ENCODE assay signal across 27 cellular contexts in the genomic region with DNA sequence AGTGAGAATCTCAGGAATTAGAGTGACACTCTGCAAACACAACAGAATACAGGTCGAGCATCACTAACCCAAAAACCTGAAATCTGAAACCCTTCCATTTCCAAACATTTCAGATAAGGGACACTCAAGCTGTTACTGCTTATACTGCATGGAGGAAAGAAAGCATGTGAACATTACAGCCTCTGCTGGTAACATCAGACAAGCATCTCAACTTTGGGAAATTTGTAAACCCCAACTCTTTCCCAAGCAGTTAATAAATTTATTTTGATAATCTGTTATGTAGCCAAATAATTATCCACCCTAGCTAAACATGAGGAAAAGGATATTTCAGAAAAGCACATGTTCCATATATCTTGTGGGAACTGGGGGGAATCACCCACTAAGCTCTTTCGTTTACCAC.
DNase-seq lines count a peak whose midpoint lies in the region; ATAC-seq, FAIRE-seq and TF ChIP-seq lines count a peak whose summit lies in the region.
"Had no signal": no experiment of that assay in that cellular context is flagged by ENCODE, and none has a peak within 500 bp of the region (broad histone marks: within the 10 kb centered on the region; RNA-seq: fewer than 3 reads in every experiment).

No MANE protein-coding gene starts in this region.

- POLR2A ChIA-PET in K562 (lab: Yijun Ruan, JAX), result interaction anchor here (0.5 to 1.0 kb wide), 2 partner anchors 15 to 53 kb away, joined by 3 read pairs; no protein-coding TSS in a partner anchor

- TF ChIP-seq POLR2A in K562 (conservative IDR thresholded peaks at IDR 0.05), result no peak
- TF ChIP-seq POLR2A in GM12892 (IDR thresholded peaks at IDR 0.05; ENCODE audit: low read depth, low read length), result no peak

- no peaks in the 10 kb centered on the region for H3K9me1 ChIP-seq in K562 (ENCODE audit: control insufficient read depth, insufficient read depth, low read length)

- H2AFZ ChIP-seq in K562 (ENCODE audit: low read depth, low read length), result no peak overlapping the region; the same call in 1 of the 2 replicates
- H2AFZ ChIP-seq: GM23338 had no signal

- CTCF ChIA-PET in K562 (lab: Yijun Ruan, JAX; ENCODE audit: low intra/inter-chr PET ratio), result no interaction called here

- BruUV-seq in K562 (replicated peaks; lab: Mats Ljungman, UMichigan), result no TSS peak

- H3K36me3 ChIP-seq in K562 (ENCODE audit: control insufficient read depth, insufficient read depth, low read length) (no peaks in the 10 kb centered on the region), kidney (ENCODE audit: control insufficient read depth in 1 of 2, insufficient read depth in 2 of 2, low read length in 2 of 2) (no peaks in the 10 kb centered on the region)
- H3K36me3 ChIP-seq: lower lobe of right lung had no signal

- peaks cover 0 to 4% of the 10 kb centered on the region in 2 experiments; a peak in 2 of 5 replicates for H3K27me3 ChIP-seq in K562 (ENCODE audit: control insufficient read depth in 2 of 2, insufficient read depth in 2 of 2, low read length in 2 of 2)

- peak; percentile 46 to 72 for TF ChIP-seq RAD21 in K562 (CRISPR knock-in tag; conservative IDR thresholded peaks at IDR 0.05 in 1 of 2, IDR thresholded peaks at IDR 0.05 in 1 of 2)

- no peaks in the 10 kb centered on the region for H3K79me2 ChIP-seq in K562 (ENCODE audit: control insufficient read depth, insufficient read depth, low read length)

- H3K4me2 ChIP-seq in K562 (ENCODE audit: insufficient read depth, low read length), result no peak overlapping the region
- H3K4me2 ChIP-seq: GM23338 had no signal

- H3K9me3 ChIP-seq in K562 (replicated peaks; ENCODE audit: control insufficient read depth, insufficient read depth, low read depth, low read length), result no peaks in the 10 kb centered on the region
- no peaks in the 10 kb centered on the region for H3K9me3 ChIP-seq in kidney (ENCODE audit: control insufficient read depth in 1 of 2, low read length in 2 of 2)
- H3K9me3 ChIP-seq: lower lobe of right lung had no signal

- intact Hi-C loops in K562 (cut with micrococcal nuclease), result loop anchor here (5.0 kb wide), 1 partner anchor 118 kb away; no protein-coding TSS in a partner anchor
- intact Hi-C loops in kidney (cut with DNase I), result no loop called here

- H3K4me3 ChIP-seq in K562 (no peak overlapping the region), kidney (ENCODE audit: low read length in 2 of 2) (no peak overlapping the region)
- H3K4me3 ChIP-seq: GM23338, lower lobe of right lung had no signal

- in situ Hi-C loops in K562 (cut with MboI), result no loop called here

- no peaks in the 10 kb centered on the region for H4K20me1 ChIP-seq in K562 (replicated peaks; ENCODE audit: control insufficient read depth, insufficient read depth, low read length)

- ATAC-seq in K562 (peak; percentile 42; the same call in 2 of the 3 replicates), GM18870 (IDR thresholded peaks at IDR 0.05; ENCODE audit: unreplicated experiment) (no peak)
- ATAC-seq: GM23338; lower lobe of right lung; natural killer cell treated with Interleukin-12 subunit alpha and Interleukin-12 subunit beta and Interleukin-15 and Interleukin-18, amount 100 ng/mL, for 72 hours; sciatic nerve; stimulated activated memory B cell treated with anti-CD40 and anti-IgM and Interleukin-4, amounts not matched to agents 10 μg/mL and 1 μg/mL and 100 μg/mL, for 72 hours had no signal

- peaks cover 0 to 40% of the 10 kb centered on the region in 2 experiments; a peak in 4 of 5 replicates for H3K4me1 ChIP-seq in K562 (replicated peaks in 1 of 2; ENCODE audit: control insufficient read depth in 2 of 2, insufficient read depth in 2 of 2, low read length in 2 of 2)
- H3K4me1 ChIP-seq in kidney (ENCODE audit: control insufficient read depth in 1 of 2, insufficient read depth in 1 of 2, low read depth in 1 of 2, low read length in 2 of 2), result peaks cover 0 to 6% of the 10 kb centered on the region in 2 donors
- H3K4me1 ChIP-seq: lower lobe of right lung had no signal

- WGBS in K562 (ENCODE audit: insufficient coverage, low coverage, missing lambda C conversion rate), result 6% methylated on average over 2 of the region's 2 CpGs

- H3K27ac ChIP-seq in K562 (ENCODE audit: extremely low read depth, low read depth, low read length), result no peak overlapping the region
- no peak overlapping the region for H3K27ac ChIP-seq in kidney (ENCODE audit: low read depth in 2 of 2, low read length in 2 of 2)
- H3K27ac ChIP-seq: HL-60, lower lobe of right lung had no signal

- H3K9ac ChIP-seq in K562 (ENCODE audit: insufficient read depth in 1 of 2, low read depth in 2 of 2, low read length in 2 of 2), result no peak overlapping the region
- H3K9ac ChIP-seq in kidney (ENCODE audit: low read length in 2 of 2), result no peak overlapping the region

- peak; percentile 16 for FAIRE-seq in D721Med (lab: Jason Lieb, UNC)
- no peak for FAIRE-seq in K562 (lab: Jason Lieb, UNC)
- FAIRE-seq in kidney (lab: Jason Lieb, UNC), result no peak
- FAIRE-seq in GM12892 (lab: Jason Lieb, UNC), result no peak
- FAIRE-seq: astrocyte had no signal

- TF ChIP-seq CTCF in D721Med (IDR thresholded peaks at IDR 0.05; ENCODE audit: insufficient read depth, missing control alignments) (no peak), K562 (IDR thresholded peaks at IDR 0.05 in 2 of 3, conservative IDR thresholded peaks at IDR 0.05 in 1 of 3; ENCODE audit: insufficient read depth in 2 of 3, low read depth in 1 of 3, low read length in 3 of 3) (no peak), kidney (IDR thresholded peaks at IDR 0.05; ENCODE audit: borderline replicate concordance, extremely low read depth, insufficient read depth) (no peak)

- TF ChIP-seq EP300 in K562 (IDR thresholded peaks at IDR 0.05; ENCODE audit: low read length), result no peak

- DNase-seq in D721Med (ENCODE audit: insufficient read length, low spot score), result no peak
- DNase-seq in NCI-H1694 treated with DMSO at 0.1 percent for 48 hours (lab: John Stamatoyannopoulos, UW), result peak; percentile 15
- DNase-seq in K562 (ENCODE audit: extremely low read depth in 1 of 4, low spot score in 3 of 4), result peak in 1 of 4 experiments; percentile 44
- peak; percentile 51 for DNase-seq in midbrain (lab: John Stamatoyannopoulos, UW)
- DNase-seq in HCEC 1CT, result no peak
- no peak for DNase-seq in kidney
- no peak for DNase-seq in GM12892 (ENCODE audit: insufficient read length)
- DNase-seq: activated CD4-positive, alpha-beta T cell treated with anti-CD3 and anti-CD28 coated beads for 48 hours; activated effector memory CD4-positive, alpha-beta T cell treated with anti-CD3 and anti-CD28 coated beads, Interleukin-2, amount 50 U/mL, for 16 hours; activated naive CD8-positive, alpha-beta T cell treated with anti-CD3 and anti-CD28 coated beads, Interleukin-2, amount 10 ng/mL, durations not matched to agents 7 days and 5 days; activated T-cell treated with anti-CD3 and anti-CD28 coated beads, Interleukin-2, amount 50 U/mL, for 1 hour; Karpas-422; lower lobe of right lung; MV-4-11; NCI-H187; NCI-H2227 treated with DMSO at 0.1 percent for 48 hours; NCI-H748 treated with DMSO at 0.1 percent for 48 hours; RPMI8226; stimulated activated CD4-positive, alpha-beta T cell treated with anti-CD3 and anti-CD28 coated beads, Interleukin-12 subunit alpha, Interleukin-12 subunit beta, amount 100 ng/mL, for 4 hours; stimulated activated CD4-positive, alpha-beta T cell treated with anti-CD3 and anti-CD28 coated beads, Interleukin-4, amount 100 ng/mL, for 24 hours had no signal

TF ChIP-seq in K562, 482 proteins besides CTCF, POLR2A, EP300 and RAD21:
- TF ChIP-seq ZBTB17 (CRISPR knock-in tag; IDR thresholded peaks at IDR 0.05), result peak; percentile 60; the same call in 1 of the 2 replicates
- TF ChIP-seq CEBPB (tag; IDR thresholded peaks at IDR 0.05), result peak; percentile 47; the same call in 1 of the 2 replicates
- TF ChIP-seq MYNN (IDR thresholded peaks at IDR 0.05), result no peak
- TF ChIP-seq MYNN (CRISPR knock-in tag; IDR thresholded peaks at IDR 0.05), result no peak
- 0 out of 2 replicates have a peak, but pooled peaks have one; percentile 30 for TF ChIP-seq BACH1 (tag; IDR thresholded peaks at IDR 0.05)
- TF ChIP-seq RNF2 (IDR thresholded peaks at IDR 0.05), result peak; percentile 1; the same call in 1 of the 2 replicates
- peak in 1 of 2 experiments; percentile 46; a peak in 1 of 4 replicates for TF ChIP-seq RCOR1 (IDR thresholded peaks at IDR 0.05; ENCODE audit: borderline replicate concordance in 1 of 2, low read depth in 2 of 2, low read length in 2 of 2)
- TF ChIP-seq SETDB1 (IDR thresholded peaks at IDR 0.05; ENCODE audit: low read length), result no peak

Comparison
In these comparisons a context has a peak if more than half of its experiments do, and no peak if none do; other contexts are left out.
1. DNase-seq: peak in NCI-H1694 treated with DMSO at 0.1 percent for 48 hours (single experiment) and midbrain (single experiment); none in D721Med (single experiment), HCEC 1CT (single experiment), kidney (single experiment) and GM12892 (single experiment).